10 cellular contexts compared by ENCODE assay signal in genomic region chr3:192915724-192916123, GRCh38. TPM values are rescaled to one million over a fixed set of nuclear protein-coding genes. Genes with fewer than 3 reads are reported as not detected.
DNase-seq lines count a peak whose midpoint lies in the region; ATAC-seq, FAIRE-seq and TF ChIP-seq lines count a peak whose summit lies in the region.
"Had no signal": no experiment of that assay in that cellular context is flagged by ENCODE, and none has a peak within 500 bp of the region (broad histone marks: within the 10 kb centered on the region; RNA-seq: fewer than 3 reads in every experiment).

No MANE protein-coding gene starts in this region.

- no peaks in the 10 kb centered on the region for H3K36me3 Mint-ChIP-seq in activated CD8-positive, alpha-beta memory T cell treated with anti-CD3 and anti-CD28 coated beads, Interleukin-2, amount 10 ng/mL, durations not matched to agents 7 days and 5 days
- H3K36me3 Mint-ChIP-seq: CD8-positive, alpha-beta T cell had no signal

- TF ChIP-seq CTCF in fibroblast of pulmonary artery (IDR thresholded peaks at IDR 0.05; ENCODE audit: low read length, missing control alignments) = no peak

- peak overlapping the region; percentile 45 for H3K4me3 Mint-ChIP-seq in activated CD8-positive, alpha-beta memory T cell treated with anti-CD3 and anti-CD28 coated beads, Interleukin-2, amount 10 ng/mL, durations not matched to agents 7 days and 5 days

- no peaks in the 10 kb centered on the region for H3K9me3 Mint-ChIP-seq in activated CD8-positive, alpha-beta memory T cell treated with anti-CD3 and anti-CD28 coated beads, Interleukin-2, amount 10 ng/mL, durations not matched to agents 7 days and 5 days (ENCODE audit: low read depth)
- H3K9me3 Mint-ChIP-seq: CD8-positive, alpha-beta T cell had no signal

- no peak for ATAC-seq in activated CD8-positive, alpha-beta memory T cell treated with anti-CD3 and anti-CD28 coated beads, Interleukin-2, amount 10 ng/mL, durations not matched to agents 7 days and 5 days
- no peak for ATAC-seq in GM19452 (IDR thresholded peaks at IDR 0.05; ENCODE audit: unreplicated experiment)
- ATAC-seq: CD8-positive, alpha-beta T cell had no signal

- DNase-seq in activated CD8-positive, alpha-beta memory T cell treated with anti-CD3 and anti-CD28 coated beads, Interleukin-2, amount 10 ng/mL, durations not matched to agents 7 days and 5 days = no peak
- DNase-seq in activated CD8-positive, alpha-beta memory T cell treated with anti-CD3 and anti-CD28 coated beads, Interleukin-2, amount 50 U/mL, for 48 hours = no peak
- DNase-seq in RCC 7860 (ENCODE audit: low spot score) (peak; percentile 53), fibroblast of pulmonary artery (ENCODE audit: low read depth) (peak; percentile 26), hypothalamus (lab: John Stamatoyannopoulos, UW) (no peak), NCI-H526 (lab: John Stamatoyannopoulos, UW) (no peak)
- DNase-seq: CD8-positive, alpha-beta T cell had no signal

- peaks cover 25% of the 10 kb centered on the region for H3K4me1 Mint-ChIP-seq in activated CD8-positive, alpha-beta memory T cell treated with anti-CD3 and anti-CD28 coated beads, Interleukin-2, amount 10 ng/mL, durations not matched to agents 7 days and 5 days

- CTCF ChIA-PET in activated CD8-positive, alpha-beta memory T cell treated with anti-CD3 and anti-CD28 coated beads, Interleukin-2, amount 10 ng/mL, durations not matched to agents 7 days and 5 days (lab: Charles Lee) = interaction anchor here (1.3 to 1.6 kb wide), 2 partner anchors 14 to 99 kb away, joined by 3 to 9 read pairs; no protein-coding TSS in a partner anchor

- no peak for FAIRE-seq in RCC 7860 (lab: Jason Lieb, UNC)

- no peak overlapping the region for H3K27ac Mint-ChIP-seq in activated CD8-positive, alpha-beta memory T cell treated with anti-CD3 and anti-CD28 coated beads, Interleukin-2, amount 10 ng/mL, durations not matched to agents 7 days and 5 days
- H3K27ac Mint-ChIP-seq: CD8-positive, alpha-beta T cell had no signal

- H3K4me3 ChIP-seq in fibroblast of pulmonary artery (replicated peaks; ENCODE audit: low read depth, low read length) = peak overlapping the region; percentile 96
- peak overlapping the region in 5 of 7 experiments; percentile 58 to 80 (median 76) for H3K4me3 ChIP-seq in skin epidermis

- no peak overlapping the region for H3K27ac ChIP-seq in skin epidermis
- H3K27ac ChIP-seq: SK-N-MC had no signal

- peaks cover 70% of the 10 kb centered on the region for H3K27me3 Mint-ChIP-seq in activated CD8-positive, alpha-beta memory T cell treated with anti-CD3 and anti-CD28 coated beads, Interleukin-2, amount 10 ng/mL, durations not matched to agents 7 days and 5 days

RNA-seq across cellular contexts. Expression of gene MB21D2, which starts 1.9 kb away (rescaled TPM):
- total RNA-seq in activated CD8-positive, alpha-beta memory T cell treated with anti-CD3 and anti-CD28 coated beads, Interleukin-2, amount 10 ng/mL, durations not matched to agents 7 days and 5 days = 1 to 10 TPM; 2.7 to 7.0 TPM

Comparison
In these comparisons a context has a peak if more than half of its experiments do, and no peak if none do; other contexts are left out.
1. DNase-seq: peak in RCC 7860 (single experiment) and fibroblast of pulmonary artery (single experiment); none in activated CD8-positive, alpha-beta memory T cell treated with anti-CD3 and anti-CD28 coated beads, Interleukin-2, amount 10 ng/mL, durations not matched to agents 7 days and 5 days (single experiment), activated CD8-positive, alpha-beta memory T cell treated with anti-CD3 and anti-CD28 coated beads, Interleukin-2, amount 50 U/mL, for 48 hours (single experiment), hypothalamus (0 of 51) and NCI-H526 (0 of 2).